Comparison of ENCODE assay signal across 1 cellular context in the genomic region with DNA sequence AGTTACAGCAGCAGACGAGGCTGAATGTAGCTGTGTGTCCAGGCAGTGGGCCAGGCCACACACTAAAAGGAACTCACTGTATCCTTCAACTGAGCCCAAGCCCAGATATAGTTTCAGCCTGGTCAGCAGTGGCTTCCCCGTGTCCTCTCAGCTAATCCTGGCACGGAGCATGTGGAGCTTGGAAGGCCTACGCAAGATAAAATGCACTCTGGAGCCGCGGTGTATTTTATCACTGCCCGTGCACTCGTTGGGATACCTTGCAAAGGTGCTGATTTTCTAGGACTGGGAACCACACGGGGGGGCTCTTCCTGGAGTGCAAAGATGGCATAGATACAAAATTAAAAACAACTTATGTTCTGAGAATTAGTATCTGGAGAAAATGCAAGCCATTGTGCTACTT.
TF ChIP-seq lines count a peak whose summit lies in the region.

No MANE protein-coding gene starts in this region.

TF ChIP-seq in GM23338, 12 proteins besides CTCF, POLR2A, EP300 and RAD21:
- TF ChIP-seq, protein P1, sequence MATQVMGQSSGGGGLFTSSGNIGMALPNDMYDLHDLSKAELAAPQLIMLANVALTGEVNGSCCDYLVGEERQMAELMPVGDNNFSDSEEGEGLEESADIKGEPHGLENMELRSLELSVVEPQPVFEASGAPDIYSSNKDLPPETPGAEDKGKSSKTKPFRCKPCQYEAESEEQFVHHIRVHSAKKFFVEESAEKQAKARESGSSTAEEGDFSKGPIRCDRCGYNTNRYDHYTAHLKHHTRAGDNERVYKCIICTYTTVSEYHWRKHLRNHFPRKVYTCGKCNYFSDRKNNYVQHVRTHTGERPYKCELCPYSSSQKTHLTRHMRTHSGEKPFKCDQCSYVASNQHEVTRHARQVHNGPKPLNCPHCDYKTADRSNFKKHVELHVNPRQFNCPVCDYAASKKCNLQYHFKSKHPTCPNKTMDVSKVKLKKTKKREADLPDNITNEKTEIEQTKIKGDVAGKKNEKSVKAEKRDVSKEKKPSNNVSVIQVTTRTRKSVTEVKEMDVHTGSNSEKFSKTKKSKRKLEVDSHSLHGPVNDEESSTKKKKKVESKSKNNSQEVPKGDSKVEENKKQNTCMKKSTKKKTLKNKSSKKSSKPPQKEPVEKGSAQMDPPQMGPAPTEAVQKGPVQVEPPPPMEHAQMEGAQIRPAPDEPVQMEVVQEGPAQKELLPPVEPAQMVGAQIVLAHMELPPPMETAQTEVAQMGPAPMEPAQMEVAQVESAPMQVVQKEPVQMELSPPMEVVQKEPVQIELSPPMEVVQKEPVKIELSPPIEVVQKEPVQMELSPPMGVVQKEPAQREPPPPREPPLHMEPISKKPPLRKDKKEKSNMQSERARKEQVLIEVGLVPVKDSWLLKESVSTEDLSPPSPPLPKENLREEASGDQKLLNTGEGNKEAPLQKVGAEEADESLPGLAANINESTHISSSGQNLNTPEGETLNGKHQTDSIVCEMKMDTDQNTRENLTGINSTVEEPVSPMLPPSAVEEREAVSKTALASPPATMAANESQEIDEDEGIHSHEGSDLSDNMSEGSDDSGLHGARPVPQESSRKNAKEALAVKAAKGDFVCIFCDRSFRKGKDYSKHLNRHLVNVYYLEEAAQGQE (IDR thresholded peaks at IDR 0.05; ENCODE audit: unreplicated experiment): no peak
- no peak for TF ChIP-seq CREB1 (CRISPR knock-in tag; IDR thresholded peaks at IDR 0.05; ENCODE audit: low read depth)
- no peak for TF ChIP-seq ZNF331 (CRISPR knock-in tag; IDR thresholded peaks at IDR 0.05; ENCODE audit: low read depth)
- TF ChIP-seq ZNF114 (CRISPR knock-in tag; IDR thresholded peaks at IDR 0.05): no peak
- TF ChIP-seq, protein P2, sequence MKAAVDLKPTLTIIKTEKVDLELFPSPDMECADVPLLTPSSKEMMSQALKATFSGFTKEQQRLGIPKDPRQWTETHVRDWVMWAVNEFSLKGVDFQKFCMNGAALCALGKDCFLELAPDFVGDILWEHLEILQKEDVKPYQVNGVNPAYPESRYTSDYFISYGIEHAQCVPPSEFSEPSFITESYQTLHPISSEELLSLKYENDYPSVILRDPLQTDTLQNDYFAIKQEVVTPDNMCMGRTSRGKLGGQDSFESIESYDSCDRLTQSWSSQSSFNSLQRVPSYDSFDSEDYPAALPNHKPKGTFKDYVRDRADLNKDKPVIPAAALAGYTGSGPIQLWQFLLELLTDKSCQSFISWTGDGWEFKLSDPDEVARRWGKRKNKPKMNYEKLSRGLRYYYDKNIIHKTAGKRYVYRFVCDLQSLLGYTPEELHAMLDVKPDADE (IDR thresholded peaks at IDR 0.05): no peak
TF ChIP-seq in GM23338: peak in this region for 0.
